ENCODE assay signal across 8 cellular contexts in the genomic region with DNA sequence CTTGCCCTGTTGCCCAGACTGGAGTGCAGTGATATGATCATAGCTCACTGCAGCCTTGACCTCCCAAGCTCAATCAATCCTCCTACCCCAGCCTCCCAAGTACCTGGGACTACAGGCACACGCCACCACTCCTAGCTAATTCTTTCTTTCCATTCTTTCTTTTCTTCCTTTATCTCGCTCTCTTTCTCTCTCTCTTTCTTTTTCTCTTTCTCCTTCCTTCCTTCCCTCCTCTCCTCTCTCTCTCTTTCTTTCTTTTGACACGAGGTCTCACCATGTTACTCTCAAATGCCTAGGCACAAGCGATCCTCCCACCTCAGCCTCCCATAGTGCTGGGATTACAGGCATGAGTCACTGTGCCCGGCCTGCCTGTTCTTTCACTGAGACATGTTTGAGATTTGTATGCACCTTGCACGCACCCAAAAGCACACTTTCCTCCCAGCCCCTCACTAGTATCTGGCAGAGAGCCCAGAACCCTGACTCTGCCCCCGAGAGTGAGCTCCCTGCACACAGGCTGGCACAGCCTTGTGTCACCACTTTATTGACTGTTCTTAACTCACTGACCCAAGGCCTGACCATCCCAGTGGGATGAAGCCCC. TPM values are rescaled to one million over a fixed set of nuclear protein-coding genes. Genes with fewer than 3 reads are reported as not detected.
DNase-seq lines count a peak whose midpoint lies in the region; ATAC-seq and TF ChIP-seq lines count a peak whose summit lies in the region.

No MANE protein-coding gene starts in this region.

- peaks cover 0 to 16% (median 4%) of the 10 kb centered on the region in 3 donors for H3K4me1 ChIP-seq in gastroesophageal sphincter

- no peak overlapping the region for H3K4me3 ChIP-seq in gastroesophageal sphincter

- H3K27ac Mint-ChIP-seq in naive thymus-derived CD8-positive, alpha-beta T cell: peak overlapping the region; percentile 95 to 99 (median 98)

- peaks cover 41 to 90% (median 80%) of the 10 kb centered on the region in 4 donors for H3K4me1 Mint-ChIP-seq in naive thymus-derived CD8-positive, alpha-beta T cell

- H3K36me3 Mint-ChIP-seq in naive thymus-derived CD8-positive, alpha-beta T cell: no peaks in the 10 kb centered on the region

- H3K27ac ChIP-seq in gastroesophageal sphincter: no peak overlapping the region

- TF ChIP-seq POLR2A in gastroesophageal sphincter (IDR thresholded peaks at IDR 0.05): no peak

- no peak for TF ChIP-seq CTCF in gastroesophageal sphincter (IDR thresholded peaks at IDR 0.05)

- H3K27me3 Mint-ChIP-seq in naive thymus-derived CD8-positive, alpha-beta T cell: no peaks in the 10 kb centered on the region

- no peaks in the 10 kb centered on the region for H3K9me3 Mint-ChIP-seq in naive thymus-derived CD8-positive, alpha-beta T cell

- no peaks in the 10 kb centered on the region for H3K9me3 ChIP-seq in gastroesophageal sphincter

- H3K36me3 ChIP-seq in gastroesophageal sphincter: no peaks in the 10 kb centered on the region

- DNase-seq in NCI-H1436 (lab: John Stamatoyannopoulos, UW): peak; percentile 52
- DNase-seq in NCI-H1436 treated with DMSO at 0.1 percent for 48 hours (lab: John Stamatoyannopoulos, UW): no peak
- peak; percentile 78 to 84 for DNase-seq in activated CD4-positive, alpha-beta T cell treated with anti-CD3 and anti-CD28 coated beads, Interleukin-2, amount 50 U/mL, for 48 hours
- peak; percentile 44 to 84 (median 57) for DNase-seq in naive thymus-derived CD8-positive, alpha-beta T cell
- DNase-seq in NK-92 treated with Interleukin-12 subunit alpha and Interleukin-12 subunit beta, amount 100 ng/mL, for 24 hours (lab: John Stamatoyannopoulos, UW): no peak

- POLR2A ChIA-PET in naive thymus-derived CD8-positive, alpha-beta T cell (lab: Charles Lee): interaction anchor here (0.5 to 4.2 kb wide), 24 partner anchors 8 to 90 kb away, joined by 3 to 122 read pairs (median 4); partner anchors contain the start of genes CD5 and CD6

- H3K4me3 Mint-ChIP-seq in naive thymus-derived CD8-positive, alpha-beta T cell: peak overlapping the region; percentile 78 to 98 (median 86)

- TF ChIP-seq EP300 in gastroesophageal sphincter (IDR thresholded peaks at IDR 0.05): no peak

- ATAC-seq in HG03457 (IDR thresholded peaks at IDR 0.05; ENCODE audit: unreplicated experiment): peak; percentile 74
- peak; percentile 7 to 31 for ATAC-seq in naive thymus-derived CD8-positive, alpha-beta T cell
- ATAC-seq in SK-N-SH treated with all-trans-retinoic acid at 6 μM for 48 hours: no peak
- no peak for ATAC-seq in gastroesophageal sphincter

- 20 to 62% methylated on average over 1 to 7 of the region's 7 CpGs for WGBS in gastroesophageal sphincter (ENCODE audit: low coverage in 1 of 2), 2 donors

- no peaks in the 10 kb centered on the region for H3K27me3 ChIP-seq in gastroesophageal sphincter

TF ChIP-seq in SK-N-SH treated with all-trans-retinoic acid at 6 μM for 48 hours, 23 proteins besides CTCF, POLR2A, EP300 and RAD21:
- TF ChIP-seq ARNTL (CRISPR knock-in tag; IDR thresholded peaks at IDR 0.05; ENCODE audit: borderline replicate concordance, low read depth) (no peak), TOX (CRISPR knock-in tag; IDR thresholded peaks at IDR 0.05; ENCODE audit: borderline replicate concordance) (no peak), TSHZ2 (CRISPR knock-in tag; IDR thresholded peaks at IDR 0.05) (no peak), OSR1 (CRISPR knock-in tag; IDR thresholded peaks at IDR 0.05) (no peak), RARB (CRISPR knock-in tag; IDR thresholded peaks at IDR 0.05) (no peak), CSDC2 (CRISPR knock-in tag; IDR thresholded peaks at IDR 0.05) (no peak), SNAI2 (CRISPR knock-in tag; IDR thresholded peaks at IDR 0.05) (no peak)
- TF ChIP-seq, protein P1, sequence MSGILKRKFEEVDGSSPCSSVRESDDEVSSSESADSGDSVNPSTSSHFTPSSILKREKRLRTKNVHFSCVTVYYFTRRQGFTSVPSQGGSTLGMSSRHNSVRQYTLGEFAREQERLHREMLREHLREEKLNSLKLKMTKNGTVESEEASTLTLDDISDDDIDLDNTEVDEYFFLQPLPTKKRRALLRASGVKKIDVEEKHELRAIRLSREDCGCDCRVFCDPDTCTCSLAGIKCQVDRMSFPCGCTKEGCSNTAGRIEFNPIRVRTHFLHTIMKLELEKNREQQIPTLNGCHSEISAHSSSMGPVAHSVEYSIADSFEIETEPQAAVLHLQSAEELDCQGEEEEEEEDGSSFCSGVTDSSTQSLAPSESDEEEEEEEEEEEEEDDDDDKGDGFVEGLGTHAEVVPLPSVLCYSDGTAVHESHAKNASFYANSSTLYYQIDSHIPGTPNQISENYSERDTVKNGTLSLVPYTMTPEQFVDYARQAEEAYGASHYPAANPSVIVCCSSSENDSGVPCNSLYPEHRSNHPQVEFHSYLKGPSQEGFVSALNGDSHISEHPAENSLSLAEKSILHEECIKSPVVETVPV (CRISPR knock-in tag; IDR thresholded peaks at IDR 0.05): no peak

RNA-seq across cellular contexts. Expression of gene CD6, which starts 56.8 kb away (rescaled TPM):
- 100 to 1,000 TPM; 384 to 405 TPM for total RNA-seq in naive thymus-derived CD8-positive, alpha-beta T cell
- 100 to 1,000 TPM; 150 to 199 (median 153) TPM for polyA plus RNA-seq in naive thymus-derived CD8-positive, alpha-beta T cell
- 1 to 10 TPM in 1 of 4 donors, under 1 TPM in 2, not detected in 1; 0.15 to 2.7 (median 0.35) TPM for total RNA-seq in gastroesophageal sphincter

Comparison
In these comparisons a context has a peak if more than half of its experiments do, and no peak if none do; other contexts are left out.
1. DNase-seq: peak in NCI-H1436 (single experiment), activated CD4-positive, alpha-beta T cell treated with anti-CD3 and anti-CD28 coated beads, Interleukin-2, amount 50 U/mL, for 48 hours (2 of 2) and naive thymus-derived CD8-positive, alpha-beta T cell (10 of 10); none in NCI-H1436 treated with DMSO at 0.1 percent for 48 hours (single experiment) and NK-92 treated with Interleukin-12 subunit alpha and Interleukin-12 subunit beta, amount 100 ng/mL, for 24 hours (single experiment).
2. ATAC-seq: peak in HG03457 (single experiment) and naive thymus-derived CD8-positive, alpha-beta T cell (2 of 2); none in SK-N-SH treated with all-trans-retinoic acid at 6 μM for 48 hours (single experiment) and gastroesophageal sphincter (single experiment).
3. RNA of gene CD6, which starts 56.8 kb away (total RNA-seq): 384 to 405 TPM in naive thymus-derived CD8-positive, alpha-beta T cell; 0.15 to 2.7 TPM in gastroesophageal sphincter; every median in the first group is over 100 times any median in the second.